ENCODE assay signal across 22 cellular contexts in genomic region chr6:511488-512137, GRCh38.
A peak's percentile ranks its signal among the peaks of the same experiment; 100 is the strongest.
DNase-seq lines count a peak whose midpoint lies in the region; ATAC-seq lines count a peak whose summit lies in the region.
"Had no signal": no experiment of that assay in that cellular context is flagged by ENCODE, and none has a peak within 500 bp of the region (broad histone marks: within the 10 kb centered on the region; RNA-seq: fewer than 3 reads in every experiment).

No MANE protein-coding gene starts in this region.

- no peak for DNase-seq in activated naive CD4-positive, alpha-beta T cell treated with anti-CD3 and anti-CD28 coated beads, Interleukin-2, amount 50 U/mL, for 16 hours
- no peak for DNase-seq in activated CD8-positive, alpha-beta T cell treated with anti-CD3 and anti-CD28 coated beads, Interleukin-2, amount 10 ng/mL, durations not matched to agents 7 days and 5 days
- DNase-seq in central memory CD8-positive, alpha-beta T cell (ENCODE audit: low spot score in 2 of 2) = no peak
- DNase-seq in stimulated activated effector memory CD8-positive, alpha-beta T cell treated with anti-CD3 and anti-CD28 coated beads, Interleukin-12 subunit alpha, Interleukin-12 subunit beta, amount 100 ng/mL, for 72 hours (ENCODE audit: low spot score in 2 of 2) = no peak
- no peak for DNase-seq in activated effector memory CD4-positive, alpha-beta T cell treated with anti-CD3 and anti-CD28 coated beads, Interleukin-2, amount 50 U/mL, for 16 hours
- no peak for DNase-seq in NOMO-1 treated with DMSO at 0.1 percent for 48 hours (lab: John Stamatoyannopoulos, UW; ENCODE audit: unreplicated experiment)
- DNase-seq: activated CD8-positive, alpha-beta memory T cell treated with anti-CD3 and anti-CD28 coated beads for 24 hours; amygdala; HFFc6; mucosa of descending colon; NCI-H1105 treated with DMSO at 0.1 percent for 48 hours; NCI-H2029; NCI-H69; right lobe of liver; stimulated activated CD4-positive, alpha-beta T cell treated with anti-CD3 and anti-CD28 coated beads, Interleukin-15, amount 100 ng/mL, for 24 hours; WERI-Rb-1 had no signal

- ATAC-seq in activated CD8-positive, alpha-beta T cell treated with anti-CD3 and anti-CD28 coated beads, Interleukin-2, amount 10 ng/mL, durations not matched to agents 7 days and 5 days = no peak
- ATAC-seq in central memory CD8-positive, alpha-beta T cell (replicated peaks; ENCODE audit: extremely low read depth, poor library complexity, severe bottlenecking) = no peak
- peak; percentile 8 for ATAC-seq in stimulated activated effector memory CD8-positive, alpha-beta T cell treated with anti-CD3 and anti-CD28 coated beads, Interleukin-12 subunit alpha, Interleukin-12 subunit beta, amount 100 ng/mL, for 72 hours
- ATAC-seq in HG03280 (IDR thresholded peaks at IDR 0.05; ENCODE audit: unreplicated experiment) = no peak
- ATAC-seq: mucosa of descending colon, right lobe of liver had no signal

- POLR2A ChIA-PET in activated CD8-positive, alpha-beta T cell treated with anti-CD3 and anti-CD28 coated beads, Interleukin-2, amount 10 ng/mL, durations not matched to agents 7 days and 5 days (lab: Charles Lee) = interaction anchor here (0.9 to 2.2 kb wide), 6 partner anchors 13 to 119 kb away, joined by 3 to 10 read pairs (median 4); partner anchors contain the start of gene IRF4

- H3K27me3 Mint-ChIP-seq in activated naive CD4-positive, alpha-beta T cell treated with anti-CD3 and anti-CD28 coated beads, Interleukin-2, amount 50 U/mL, for 24 hours = no peaks in the 10 kb centered on the region
- H3K27me3 Mint-ChIP-seq in activated CD8-positive, alpha-beta T cell treated with anti-CD3 and anti-CD28 coated beads, Interleukin-2, amount 10 ng/mL, durations not matched to agents 7 days and 5 days (ENCODE audit: low read depth) = no peaks in the 10 kb centered on the region
- no peaks in the 10 kb centered on the region for H3K27me3 Mint-ChIP-seq in central memory CD8-positive, alpha-beta T cell
- H3K27me3 Mint-ChIP-seq: dendritic cell treated with granulocyte-macrophage colony-stimulating factor and Interleukin-4, amounts not matched to agents 40 ng/mL and 50 ng/mL, for 4 days; type B pancreatic cell had no signal

- H3K36me3 Mint-ChIP-seq in activated naive CD4-positive, alpha-beta T cell treated with anti-CD3 and anti-CD28 coated beads, Interleukin-2, amount 50 U/mL, for 24 hours = peaks cover 11% of the 10 kb centered on the region
- peaks cover 20% of the 10 kb centered on the region for H3K36me3 Mint-ChIP-seq in activated CD8-positive, alpha-beta T cell treated with anti-CD3 and anti-CD28 coated beads, Interleukin-2, amount 10 ng/mL, durations not matched to agents 7 days and 5 days (ENCODE audit: low read depth)
- H3K36me3 Mint-ChIP-seq in central memory CD8-positive, alpha-beta T cell (ENCODE audit: insufficient read depth) = peaks cover 6% of the 10 kb centered on the region
- H3K36me3 Mint-ChIP-seq in stimulated activated effector memory CD8-positive, alpha-beta T cell treated with anti-CD3 and anti-CD28 coated beads, Interleukin-12 subunit alpha, Interleukin-12 subunit beta, amount 100 ng/mL, for 72 hours = peaks cover 12% of the 10 kb centered on the region

- CTCF ChIA-PET in activated CD8-positive, alpha-beta T cell treated with anti-CD3 and anti-CD28 coated beads, Interleukin-2, amount 10 ng/mL, durations not matched to agents 7 days and 5 days (lab: Charles Lee) = interaction anchor here (0.6 to 1.4 kb wide), 4 partner anchors 13 to 344 kb away, joined by 3 to 5 read pairs (median 4); no protein-coding TSS in a partner anchor

- peaks cover 7% of the 10 kb centered on the region for H3K9me3 Mint-ChIP-seq in activated naive CD4-positive, alpha-beta T cell treated with anti-CD3 and anti-CD28 coated beads, Interleukin-2, amount 50 U/mL, for 24 hours
- H3K9me3 Mint-ChIP-seq in activated CD8-positive, alpha-beta T cell treated with anti-CD3 and anti-CD28 coated beads, Interleukin-2, amount 10 ng/mL, durations not matched to agents 7 days and 5 days (ENCODE audit: insufficient read depth) = no peaks in the 10 kb centered on the region
- no peaks in the 10 kb centered on the region for H3K9me3 Mint-ChIP-seq in central memory CD8-positive, alpha-beta T cell
- H3K9me3 Mint-ChIP-seq in stimulated activated effector memory CD8-positive, alpha-beta T cell treated with anti-CD3 and anti-CD28 coated beads, Interleukin-12 subunit alpha, Interleukin-12 subunit beta, amount 100 ng/mL, for 72 hours = no peaks in the 10 kb centered on the region
- H3K9me3 Mint-ChIP-seq: dendritic cell treated with granulocyte-macrophage colony-stimulating factor and Interleukin-4, amounts not matched to agents 40 ng/mL and 50 ng/mL, for 4 days; HFFc6; T-helper 1 cell treated with Interleukin-12 subunit alpha and Interleukin-12 subunit beta and Interleukin-4 antibody, amounts not matched to agents 30 μg/mL and 1 μg/mL, for 36 hours; type B pancreatic cell had no signal

- peak overlapping the region; percentile 100 for H3K27ac Mint-ChIP-seq in activated naive CD4-positive, alpha-beta T cell treated with anti-CD3 and anti-CD28 coated beads, Interleukin-2, amount 50 U/mL, for 24 hours
- peak overlapping the region; percentile 55 for H3K27ac Mint-ChIP-seq in activated CD8-positive, alpha-beta T cell treated with anti-CD3 and anti-CD28 coated beads, Interleukin-2, amount 10 ng/mL, durations not matched to agents 7 days and 5 days
- peak overlapping the region; percentile 3 for H3K27ac Mint-ChIP-seq in central memory CD8-positive, alpha-beta T cell (ENCODE audit: low read depth)
- H3K27ac Mint-ChIP-seq in stimulated activated effector memory CD8-positive, alpha-beta T cell treated with anti-CD3 and anti-CD28 coated beads, Interleukin-12 subunit alpha, Interleukin-12 subunit beta, amount 100 ng/mL, for 72 hours = peak overlapping the region; percentile 59
- H3K27ac Mint-ChIP-seq: dendritic cell treated with granulocyte-macrophage colony-stimulating factor and Interleukin-4, amounts not matched to agents 40 ng/mL and 50 ng/mL, for 4 days; HFFc6; type B pancreatic cell had no signal

- peaks cover 88% of the 10 kb centered on the region for H3K4me1 Mint-ChIP-seq in activated naive CD4-positive, alpha-beta T cell treated with anti-CD3 and anti-CD28 coated beads, Interleukin-2, amount 50 U/mL, for 24 hours
- peaks cover 80% of the 10 kb centered on the region for H3K4me1 Mint-ChIP-seq in activated CD8-positive, alpha-beta T cell treated with anti-CD3 and anti-CD28 coated beads, Interleukin-2, amount 10 ng/mL, durations not matched to agents 7 days and 5 days (ENCODE audit: low read depth)
- peaks cover 67% of the 10 kb centered on the region for H3K4me1 Mint-ChIP-seq in central memory CD8-positive, alpha-beta T cell
- H3K4me1 Mint-ChIP-seq in stimulated activated effector memory CD8-positive, alpha-beta T cell treated with anti-CD3 and anti-CD28 coated beads, Interleukin-12 subunit alpha, Interleukin-12 subunit beta, amount 100 ng/mL, for 72 hours = peaks cover 89% of the 10 kb centered on the region
- H3K4me1 Mint-ChIP-seq: CD14-positive monocyte had no signal

- peak overlapping the region; percentile 32 for H3K4me3 Mint-ChIP-seq in activated naive CD4-positive, alpha-beta T cell treated with anti-CD3 and anti-CD28 coated beads, Interleukin-2, amount 50 U/mL, for 24 hours
- no peak overlapping the region for H3K4me3 Mint-ChIP-seq in activated CD8-positive, alpha-beta T cell treated with anti-CD3 and anti-CD28 coated beads, Interleukin-2, amount 10 ng/mL, durations not matched to agents 7 days and 5 days
- no peak overlapping the region for H3K4me3 Mint-ChIP-seq in central memory CD8-positive, alpha-beta T cell
- H3K4me3 Mint-ChIP-seq in stimulated activated effector memory CD8-positive, alpha-beta T cell treated with anti-CD3 and anti-CD28 coated beads, Interleukin-12 subunit alpha, Interleukin-12 subunit beta, amount 100 ng/mL, for 72 hours = peak overlapping the region; percentile 9
- H3K4me3 Mint-ChIP-seq: CD14-positive monocyte; dendritic cell treated with granulocyte-macrophage colony-stimulating factor and Interleukin-4, amounts not matched to agents 40 ng/mL and 50 ng/mL, for 4 days; HFFc6; type B pancreatic cell had no signal

Comparison
In these comparisons a context has a peak if more than half of its experiments do, and no peak if none do; other contexts are left out.
1. H3K27ac Mint-ChIP-seq: peak in every context shown above with its lines; median percentile 100 in activated naive CD4-positive, alpha-beta T cell treated with anti-CD3 and anti-CD28 coated beads, Interleukin-2, amount 50 U/mL, for 24 hours; 59 in stimulated activated effector memory CD8-positive, alpha-beta T cell treated with anti-CD3 and anti-CD28 coated beads, Interleukin-12 subunit alpha, Interleukin-12 subunit beta, amount 100 ng/mL, for 72 hours; 55 in activated CD8-positive, alpha-beta T cell treated with anti-CD3 and anti-CD28 coated beads, Interleukin-2, amount 10 ng/mL, durations not matched to agents 7 days and 5 days; 3 in central memory CD8-positive, alpha-beta T cell.
2. H3K4me3 Mint-ChIP-seq: peak in activated naive CD4-positive, alpha-beta T cell treated with anti-CD3 and anti-CD28 coated beads, Interleukin-2, amount 50 U/mL, for 24 hours (single experiment) and stimulated activated effector memory CD8-positive, alpha-beta T cell treated with anti-CD3 and anti-CD28 coated beads, Interleukin-12 subunit alpha, Interleukin-12 subunit beta, amount 100 ng/mL, for 72 hours (single experiment); none in activated CD8-positive, alpha-beta T cell treated with anti-CD3 and anti-CD28 coated beads, Interleukin-2, amount 10 ng/mL, durations not matched to agents 7 days and 5 days (single experiment) and central memory CD8-positive, alpha-beta T cell (single experiment).